ENCODE assay signal across 1 cellular context in the genomic region with DNA sequence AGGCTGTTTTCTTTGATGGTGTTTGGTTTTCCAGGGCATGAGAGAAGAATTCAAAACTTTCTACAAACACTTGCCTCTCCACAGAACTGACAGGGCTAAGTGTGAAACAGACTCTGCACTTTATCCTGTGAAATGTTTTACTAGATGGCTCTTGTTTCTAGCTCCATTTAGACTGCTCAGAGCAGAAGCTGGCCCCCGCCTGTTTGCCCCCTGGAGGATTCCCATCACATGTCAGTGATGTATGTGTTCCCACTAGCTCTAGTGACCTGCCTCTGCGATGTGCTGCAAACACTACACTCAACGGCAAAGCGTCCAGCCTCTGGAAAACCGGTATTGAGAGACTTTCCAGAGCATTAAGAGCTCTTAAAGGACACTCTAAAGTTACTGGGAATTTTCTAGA.
TF ChIP-seq lines count a peak whose summit lies in the region.

No MANE protein-coding gene starts in this region.

TF ChIP-seq in HepG2, 621 proteins besides CTCF, POLR2A, EP300 and RAD21 (continued from another document):
- TF ChIP-seq, protein P1, sequence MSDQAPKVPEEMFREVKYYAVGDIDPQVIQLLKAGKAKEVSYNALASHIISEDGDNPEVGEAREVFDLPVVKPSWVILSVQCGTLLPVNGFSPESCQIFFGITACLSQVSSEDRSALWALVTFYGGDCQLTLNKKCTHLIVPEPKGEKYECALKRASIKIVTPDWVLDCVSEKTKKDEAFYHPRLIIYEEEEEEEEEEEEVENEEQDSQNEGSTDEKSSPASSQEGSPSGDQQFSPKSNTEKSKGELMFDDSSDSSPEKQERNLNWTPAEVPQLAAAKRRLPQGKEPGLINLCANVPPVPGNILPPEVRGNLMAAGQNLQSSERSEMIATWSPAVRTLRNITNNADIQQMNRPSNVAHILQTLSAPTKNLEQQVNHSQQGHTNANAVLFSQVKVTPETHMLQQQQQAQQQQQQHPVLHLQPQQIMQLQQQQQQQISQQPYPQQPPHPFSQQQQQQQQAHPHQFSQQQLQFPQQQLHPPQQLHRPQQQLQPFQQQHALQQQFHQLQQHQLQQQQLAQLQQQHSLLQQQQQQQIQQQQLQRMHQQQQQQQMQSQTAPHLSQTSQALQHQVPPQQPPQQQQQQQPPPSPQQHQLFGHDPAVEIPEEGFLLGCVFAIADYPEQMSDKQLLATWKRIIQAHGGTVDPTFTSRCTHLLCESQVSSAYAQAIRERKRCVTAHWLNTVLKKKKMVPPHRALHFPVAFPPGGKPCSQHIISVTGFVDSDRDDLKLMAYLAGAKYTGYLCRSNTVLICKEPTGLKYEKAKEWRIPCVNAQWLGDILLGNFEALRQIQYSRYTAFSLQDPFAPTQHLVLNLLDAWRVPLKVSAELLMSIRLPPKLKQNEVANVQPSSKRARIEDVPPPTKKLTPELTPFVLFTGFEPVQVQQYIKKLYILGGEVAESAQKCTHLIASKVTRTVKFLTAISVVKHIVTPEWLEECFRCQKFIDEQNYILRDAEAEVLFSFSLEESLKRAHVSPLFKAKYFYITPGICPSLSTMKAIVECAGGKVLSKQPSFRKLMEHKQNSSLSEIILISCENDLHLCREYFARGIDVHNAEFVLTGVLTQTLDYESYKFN (CRISPR knock-in tag; conservative IDR thresholded peaks at IDR 0.05), result peak; percentile 23; the same call in 1 of the 2 replicates
- no peak for TF ChIP-seq ETV5 (CRISPR knock-in tag; IDR thresholded peaks at IDR 0.05; ENCODE audit: borderline replicate concordance)
- TF ChIP-seq SMC3 (IDR thresholded peaks at IDR 0.05; ENCODE audit: low read length), result peak; percentile 61
- peak; percentile 17; the same call in 1 of the 2 replicates for TF ChIP-seq TBX2 (CRISPR knock-in tag; IDR thresholded peaks at IDR 0.05; ENCODE audit: borderline replicate concordance)
- 0 out of 2 replicates have a peak, but pooled peaks have one; percentile 32 for TF ChIP-seq MEIS2 (CRISPR knock-in tag; IDR thresholded peaks at IDR 0.05)
- TF ChIP-seq ARID5B (CRISPR knock-in tag; IDR thresholded peaks at IDR 0.05), result peak; percentile 41; the same call in 1 of the 2 replicates
TF ChIP-seq in HepG2: peak in this region for 19.
